ENCODE assay signal across 8 cellular contexts in the genomic region with DNA sequence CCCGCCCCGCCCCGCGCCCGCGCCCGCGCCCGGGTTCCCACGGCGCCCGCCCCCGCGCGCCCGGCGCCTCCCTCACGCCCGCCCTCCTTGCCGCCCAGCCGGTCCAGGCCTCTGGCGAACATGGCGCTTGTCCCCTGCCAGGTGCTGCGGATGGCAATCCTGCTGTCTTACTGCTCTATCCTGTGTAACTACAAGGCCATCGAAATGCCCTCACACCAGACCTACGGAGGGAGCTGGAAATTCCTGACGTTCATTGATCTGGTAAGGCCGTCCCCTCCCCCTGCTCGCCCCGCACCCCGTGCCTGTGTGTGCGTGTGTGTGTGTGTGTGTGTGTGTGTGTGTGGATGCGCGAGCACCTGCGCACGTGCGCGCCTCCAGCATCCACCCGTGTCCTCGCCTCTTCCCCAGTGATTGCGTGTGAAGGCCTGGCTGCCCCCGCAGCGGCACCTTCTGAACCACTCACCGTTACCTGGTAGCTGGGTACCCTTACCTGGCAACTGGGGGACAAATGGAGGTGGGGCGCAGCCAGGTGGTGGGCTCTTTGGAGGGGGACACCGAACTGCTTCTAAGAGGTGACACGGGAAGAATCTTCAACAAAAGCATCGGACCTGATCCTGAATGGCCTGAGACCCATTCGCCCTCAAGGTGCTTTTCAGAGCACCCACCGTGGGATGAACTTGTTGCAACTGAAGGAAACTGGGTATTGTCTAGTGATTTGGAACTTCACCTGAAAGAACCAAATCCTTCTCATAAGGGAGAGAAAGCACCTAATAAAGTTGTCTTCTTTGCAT. TPM values are rescaled to one million over a fixed set of nuclear protein-coding genes. Genes with fewer than 3 reads are reported as not detected.
DNase-seq lines count a peak whose midpoint lies in the region; ATAC-seq, FAIRE-seq and TF ChIP-seq lines count a peak whose summit lies in the region.

Gene AIG1, plus strand, starts transcription at position 84 of the 791 bp plus-strand sequence. Its CDS starts 37 bp downstream, at position 121.

- TF ChIP-seq CTCF in AG10803 (conservative IDR thresholded peaks at IDR 0.05; ENCODE audit: low read length): no peak

- ATAC-seq in GM19043 (IDR thresholded peaks at IDR 0.05; ENCODE audit: low read depth, unreplicated experiment) (peak; percentile 58), HG03280 (IDR thresholded peaks at IDR 0.05; ENCODE audit: unreplicated experiment) (peak; percentile 70)
- ATAC-seq in activated naive CD4-positive, alpha-beta T cell treated with anti-CD3 and anti-CD28 coated beads, Interleukin-2, amount 50 U/mL, for 72 hours: peak; percentile 66 to 67

- peaks cover 7 to 30% of the 10 kb centered on the region in 2 donors for H3K36me3 Mint-ChIP-seq in activated naive CD4-positive, alpha-beta T cell treated with anti-CD3 and anti-CD28 coated beads, Interleukin-2, amount 50 U/mL, for 72 hours

- DNase-seq in AG10803 (ENCODE audit: low read depth) (no peak), RPMI7951 (ENCODE audit: low read depth) (no peak), cardiac septum (ENCODE audit: low spot score) (peak; percentile 90), pulmonary artery endothelial cell (ENCODE audit: low read depth, low spot score) (no peak), urothelium cell line (ENCODE audit: low spot score) (peak; percentile 89)
- DNase-seq in activated naive CD4-positive, alpha-beta T cell treated with anti-CD3 and anti-CD28 coated beads, Interleukin-2, amount 50 U/mL, for 72 hours (ENCODE audit: low spot score in 2 of 2): peak in 1 of 2 donors; percentile 71

- FAIRE-seq in urothelium cell line (lab: Jason Lieb, UNC): peak; percentile 32

- H3K4me3 ChIP-seq in AG10803 (ENCODE audit: low read length): peak within 1 kb of the TSS; percentile 83

- intact Hi-C loops in cardiac septum (cut with DNase I): loop anchor here (2.0 to 5.0 kb wide), 2 partner anchors 114 to 161 kb away; no protein-coding TSS in a partner anchor

- H3K9me3 Mint-ChIP-seq in activated naive CD4-positive, alpha-beta T cell treated with anti-CD3 and anti-CD28 coated beads, Interleukin-2, amount 50 U/mL, for 72 hours: peaks cover 0 to 9% of the 10 kb centered on the region in 2 donors

- peak within 1 kb of the TSS; percentile 98 for H3K27ac Mint-ChIP-seq in activated naive CD4-positive, alpha-beta T cell treated with anti-CD3 and anti-CD28 coated beads, Interleukin-2, amount 50 U/mL, for 72 hours

RNA-seq across cellular contexts. Expression of gene AIG1, which starts in this region (rescaled TPM):
- 112 and 115 TPM in 2 replicates for total RNA-seq in RPMI7951 (2014; rRNA removed; shearing (Covaris generic))
- 10 to 100 TPM; 15.5 to 34.8 TPM for total RNA-seq in activated naive CD4-positive, alpha-beta T cell treated with anti-CD3 and anti-CD28 coated beads, Interleukin-2, amount 50 U/mL, for 72 hours
- total RNA-seq in cardiac septum (42.6 TPM), pulmonary artery endothelial cell (16.9 and 19.3 TPM in 2 replicates)

Comparison
In these comparisons a context has a peak if more than half of its experiments do, and no peak if none do; other contexts are left out.
1. DNase-seq: peak in cardiac septum (single experiment) and urothelium cell line (single experiment); none in AG10803 (single experiment), RPMI7951 (single experiment) and pulmonary artery endothelial cell (single experiment).
2. Peak in every context shown above with its lines, with median percentiles within 50 percentile points of each other: ATAC-seq.